Comparison of ENCODE assay signal across 9 cellular contexts in genomic region chr1:156128749-156129682, GRCh38. TPM values are rescaled to one million over a fixed set of nuclear protein-coding genes. Genes with fewer than 3 reads are reported as not detected.
A peak's percentile ranks its signal among the peaks of the same experiment; 100 is the strongest.
DNase-seq lines count a peak whose midpoint lies in the region; ATAC-seq, FAIRE-seq and TF ChIP-seq lines count a peak whose summit lies in the region.
"Had no signal": no experiment of that assay in that cellular context is flagged by ENCODE, and none has a peak within 500 bp of the region (broad histone marks: within the 10 kb centered on the region; RNA-seq: fewer than 3 reads in every experiment).

No MANE protein-coding gene starts in this region.

- H4K91ac ChIP-seq in IMR-90 (ENCODE audit: insufficient read depth, low read depth, low read length): peak overlapping the region; percentile 100

- intact Hi-C loops in IMR-90 (cut with micrococcal nuclease): no loop called here

- H3K9me1 ChIP-seq in IMR-90 (ENCODE audit: insufficient read depth, low read length): peaks cover 4% of the 10 kb centered on the region; the same call in 1 of the 2 replicates

- H2BK15ac ChIP-seq in IMR-90 (ENCODE audit: low read depth, low read length): peak overlapping the region; percentile 89

- peaks cover 19 to 21% of the 10 kb centered on the region in 2 donors for H3K36me3 Mint-ChIP-seq in stimulated activated naive B cell treated with anti-CD40 and anti-IgM and Interleukin-4, amounts not matched to agents 10 μg/mL and 1 μg/mL and 100 μg/mL, for 72 hours

- CTCF ChIA-PET in IMR-90 (lab: Yijun Ruan, JAX): interaction anchor here (0.6 to 4.0 kb wide), 11 partner anchors 8 to 106 kb away, joined by 3 to 64 read pairs (median 5); no protein-coding TSS in a partner anchor

- no peak overlapping the region for H2AFZ ChIP-seq in IMR-90 (replicated peaks; ENCODE audit: low read length, poor library complexity)

- H3K4me3 Mint-ChIP-seq in stimulated activated naive B cell treated with anti-CD40 and anti-IgM and Interleukin-4, amounts not matched to agents 10 μg/mL and 1 μg/mL and 100 μg/mL, for 72 hours: peak overlapping the region in 1 of 2 donors; percentile 14

- peaks cover 24% of the 10 kb centered on the region for H3K36me3 ChIP-seq in IMR-90 (ENCODE audit: control insufficient read depth, insufficient read depth, low read length)
- peaks cover 4% of the 10 kb centered on the region for H3K36me3 ChIP-seq in iPS-18a (ENCODE audit: control insufficient read depth, low read depth, low read length)

- H3K4me1 Mint-ChIP-seq in stimulated activated naive B cell treated with anti-CD40 and anti-IgM and Interleukin-4, amounts not matched to agents 10 μg/mL and 1 μg/mL and 100 μg/mL, for 72 hours: peaks cover 41 to 65% of the 10 kb centered on the region in 2 donors

- H3K9ac ChIP-seq in IMR-90 (ENCODE audit: low read depth, low read length): peak overlapping the region; percentile 81
- peak overlapping the region; percentile 63 for H3K9ac ChIP-seq in iPS-18a (ENCODE audit: low read length)

- H4K20me1 ChIP-seq in IMR-90 (ENCODE audit: insufficient read depth, low read length): peaks cover 54% of the 10 kb centered on the region

- H2AK5ac ChIP-seq in IMR-90 (ENCODE audit: low read depth, low read length): peak overlapping the region; percentile 100

- ATAC-seq in IMR-90 (ENCODE audit: low read depth) (no peak), GM21619 (IDR thresholded peaks at IDR 0.05; ENCODE audit: unreplicated experiment) (no peak)
- ATAC-seq in stimulated activated naive B cell treated with anti-CD40 and anti-IgM and Interleukin-4, amounts not matched to agents 10 μg/mL and 1 μg/mL and 100 μg/mL, for 72 hours (replicated peaks): no peak

- H3K4me3 ChIP-seq in IMR-90 (ENCODE audit: insufficient read depth, low read depth, low read length) (no peak overlapping the region), iPS-18a (ENCODE audit: low read length) (no peak overlapping the region)

- peak overlapping the region; percentile 76 for H3K4me2 ChIP-seq in IMR-90 (ENCODE audit: low read depth, low read length)

- H3K4me1 ChIP-seq in IMR-90 (ENCODE audit: control insufficient read depth, insufficient read depth, low read length) (peaks cover 45% of the 10 kb centered on the region), iPS-18a (ENCODE audit: control insufficient read depth, low read depth, low read length) (peaks cover 23% of the 10 kb centered on the region)

- H2BK120ac ChIP-seq in IMR-90 (ENCODE audit: low read depth, low read length): peak overlapping the region; percentile 99

- H3K14ac ChIP-seq in IMR-90 (replicated peaks; ENCODE audit: low read depth, low read length): peak overlapping the region; percentile 100

- peak overlapping the region; percentile 100 for H3K4ac ChIP-seq in IMR-90 (ENCODE audit: low read depth, low read length)

- H3K18ac ChIP-seq in IMR-90 (ENCODE audit: low read depth, low read length): peak overlapping the region; percentile 95

- H2BK20ac ChIP-seq in IMR-90 (ENCODE audit: low read depth, low read length): peak overlapping the region; percentile 98

- peak overlapping the region; percentile 97 for H3K56ac ChIP-seq in IMR-90 (ENCODE audit: extremely low read depth, insufficient read depth, low read length)

- no peak for FAIRE-seq in frontal cortex (lab: Jason Lieb, UNC)

- H3K27ac Mint-ChIP-seq in stimulated activated naive B cell treated with anti-CD40 and anti-IgM and Interleukin-4, amounts not matched to agents 10 μg/mL and 1 μg/mL and 100 μg/mL, for 72 hours: peak overlapping the region; percentile 32

- no peaks in the 10 kb centered on the region for H3K9me3 Mint-ChIP-seq in stimulated activated naive B cell treated with anti-CD40 and anti-IgM and Interleukin-4, amounts not matched to agents 10 μg/mL and 1 μg/mL and 100 μg/mL, for 72 hours

- peak overlapping the region; percentile 97 for H2BK5ac ChIP-seq in IMR-90 (ENCODE audit: low read depth, low read length, poor library complexity, severe bottlenecking)

- peak overlapping the region; percentile 83 to 97 for H4K8ac ChIP-seq in IMR-90 (ENCODE audit: low read depth in 2 of 2, low read length in 2 of 2)

- H3K27me3 Mint-ChIP-seq in stimulated activated naive B cell treated with anti-CD40 and anti-IgM and Interleukin-4, amounts not matched to agents 10 μg/mL and 1 μg/mL and 100 μg/mL, for 72 hours: no peaks in the 10 kb centered on the region

- H3K79me1 ChIP-seq in IMR-90 (ENCODE audit: low read depth in 1 of 2, low read length in 2 of 2): peaks cover 0 to 57% of the 10 kb centered on the region in 2 experiments; a peak in 2 of 4 replicates

- in situ Hi-C loops in IMR-90 (cut with MboI; ENCODE audit: low sequenced_read_pairs): no loop called here

- no peaks in the 10 kb centered on the region for H3K27me3 ChIP-seq in IMR-90 (ENCODE audit: control insufficient read depth, insufficient read depth, low read length)
- H3K27me3 ChIP-seq in iPS-18a (ENCODE audit: control insufficient read depth, insufficient read depth, low read length): no peaks in the 10 kb centered on the region

- no peaks in the 10 kb centered on the region for H3K9me3 ChIP-seq in IMR-90 (ENCODE audit: control insufficient read depth, insufficient read depth, low read length)
- H3K9me3 ChIP-seq in iPS-18a (ENCODE audit: control insufficient read depth, low read depth, low read length): no peaks in the 10 kb centered on the region

- peak overlapping the region; percentile 100 for H3K23ac ChIP-seq in IMR-90 (ENCODE audit: low read depth, low read length)

- DNase-seq in IMR-90 (peak; percentile 84), amniotic epithelial cell (ENCODE audit: low read depth) (peak; percentile 59), cortex of kidney (lab: John Stamatoyannopoulos, UW) (no peak), NCI-H774 (lab: John Stamatoyannopoulos, UW) (no peak), frontal cortex (ENCODE audit: low spot score in 2 of 2) (no peak)
- DNase-seq in stimulated activated naive B cell treated with anti-CD40 and anti-IgM and Interleukin-4, amounts not matched to agents 10 μg/mL and 1 μg/mL and 100 μg/mL, for 72 hours: no peak

- no peak; the same call in none of the 2 replicates for TF ChIP-seq POLR2A in IMR-90 (IDR thresholded peaks at IDR 0.05; ENCODE audit: low read depth, low read length)

- dilution Hi-C loops in IMR-90 (cut with HindIII; ENCODE audit: low sequenced_read_pairs, unreplicated experiment): no loop called here

- peak overlapping the region; percentile 95 for H4K5ac ChIP-seq in IMR-90 (ENCODE audit: low read depth, low read length)

- POLR2A ChIA-PET in IMR-90 (lab: Charles Lee; ENCODE audit: unreplicated experiment): interaction anchor here (0.6 to 2.6 kb wide), 4 partner anchors 13 to 227 kb away, joined by 3 to 10 read pairs (median 8); partner anchors contain the start of gene LMNA

- BruUV-seq in IMR-90 (replicated peaks; lab: Mats Ljungman, UMichigan): no TSS peak

- TF ChIP-seq RAD21 in IMR-90 (IDR thresholded peaks at IDR 0.05; ENCODE audit: low read length): no peak

- no CpG with 5 or more reads among the region's 8 CpGs for WGBS in IMR-90 (ENCODE audit: extremely low coverage in 2 of 2, insufficient read length in 1 of 2), 2 experiments

- H2AK9ac ChIP-seq in IMR-90 (replicated peaks; ENCODE audit: low read depth, low read length, poor library complexity): peak overlapping the region; percentile 99

- no peak for TF ChIP-seq CTCF in IMR-90 (conservative IDR thresholded peaks at IDR 0.05; ENCODE audit: low read depth, low read length)

- H3K27ac ChIP-seq in IMR-90 (ENCODE audit: insufficient read depth, low read length) (peak overlapping the region; percentile 95), iPS-18a (ENCODE audit: low read length) (no peak overlapping the region)
- H3K27ac ChIP-seq: VCaP had no signal

TF ChIP-seq in IMR-90, 13 proteins besides CTCF, POLR2A, EP300 and RAD21 (continues in another document):
- no peak for TF ChIP-seq BHLHE40 (IDR thresholded peaks at IDR 0.05; ENCODE audit: low read depth, low read length)
- no peak for TF ChIP-seq FOS (IDR thresholded peaks at IDR 0.05; ENCODE audit: low read depth, low read length)
- no peak for TF ChIP-seq RFX5 (IDR thresholded peaks at IDR 0.05; ENCODE audit: low read depth, low read length)
- peak; percentile 20; the same call in 1 of the 2 replicates for TF ChIP-seq NFE2L2 (IDR thresholded peaks at IDR 0.05; ENCODE audit: low read depth, low read length)
- no peak for TF ChIP-seq USF2 (IDR thresholded peaks at IDR 0.05; ENCODE audit: low read depth, low read length)
- TF ChIP-seq ELK1 (IDR thresholded peaks at IDR 0.05; ENCODE audit: borderline replicate concordance, low read depth, low read length): no peak
- no peak for TF ChIP-seq CHD1 (IDR thresholded peaks at IDR 0.05; ENCODE audit: low read depth, low read length)

RNA-seq across cellular contexts. Expression of gene LMNA, which starts 14.5 kb away (rescaled TPM):
- total RNA-seq in IMR-90 (2012; rRNA removed) (753 and 755 TPM in 2 replicates), frontal cortex (14.3 TPM)
- polyA plus RNA-seq in IMR-90 (2012; rRNA removed): 563 and 927 TPM in 2 replicates
- 602 and 638 TPM in 2 replicates for polyA plus RNA-seq in IMR-90 (2012; cell fraction: cytosol; rRNA removed)
- 1,137 and 1,144 TPM in 2 replicates for polyA plus RNA-seq in IMR-90 (2012; cell fraction: nucleus; rRNA removed; ENCODE audit: low replicate concordance)

RNA-seq across cellular contexts. Expression of gene SEMA4A, which starts 24.4 kb away (rescaled TPM):
- total RNA-seq in IMR-90 (2012; rRNA removed) (0.18 and 0.28 TPM in 2 replicates), frontal cortex (22.0 TPM)
- 0.86 and 1.4 TPM in 2 replicates for polyA plus RNA-seq in IMR-90 (2012; rRNA removed)
- 0.15 and 0.41 TPM in 2 replicates for polyA plus RNA-seq in IMR-90 (2012; cell fraction: cytosol; rRNA removed)
- 10.3 and 13.3 TPM in 2 replicates for polyA plus RNA-seq in IMR-90 (2012; cell fraction: nucleus; rRNA removed; ENCODE audit: low replicate concordance)

RNA-seq across cellular contexts. Expression of gene MEX3A, which starts 46.8 kb away (rescaled TPM):
- total RNA-seq in IMR-90 (2012; rRNA removed) (2.3 and 2.5 TPM in 2 replicates), frontal cortex (43.2 TPM)
- polyA plus RNA-seq in IMR-90 (2012; rRNA removed): 9.0 and 11.6 TPM in 2 replicates
- 4.0 and 8.8 TPM in 2 replicates for polyA plus RNA-seq in IMR-90 (2012; cell fraction: cytosol; rRNA removed)
- 14.6 and 16.6 TPM in 2 replicates for polyA plus RNA-seq in IMR-90 (2012; cell fraction: nucleus; rRNA removed; ENCODE audit: low replicate concordance)

Comparison
In these comparisons a context has a peak if more than half of its experiments do, and no peak if none do; other contexts are left out.
1. DNase-seq: peak in IMR-90 (single experiment) and amniotic epithelial cell (single experiment); none in stimulated activated naive B cell treated with anti-CD40 and anti-IgM and Interleukin-4, amounts not matched to agents 10 μg/mL and 1 μg/mL and 100 μg/mL, for 72 hours (single experiment), cortex of kidney (single experiment), NCI-H774 (single experiment) and frontal cortex (0 of 2).
2. RNA of gene LMNA, which starts 14.5 kb away (total RNA-seq): 753 to 755 TPM in IMR-90; 14.3 TPM in frontal cortex (single experiment); every median in the first group is over 10 times any median in the second.
3. RNA of gene SEMA4A, which starts 24.4 kb away (total RNA-seq): 22.0 TPM in frontal cortex (single experiment); 0.18 to 0.28 TPM in IMR-90; every median in the first group is over 10 times any median in the second.
4. RNA of gene MEX3A, which starts 46.8 kb away (total RNA-seq): 43.2 TPM in frontal cortex (single experiment); 2.3 to 2.5 TPM in IMR-90; every median in the first group is over 10 times any median in the second.